19 cellular contexts compared by ENCODE assay signal in genomic region chr2:138548796-138549195, GRCh38. TPM values are rescaled to one million over a fixed set of nuclear protein-coding genes. Genes with fewer than 3 reads are reported as not detected.
A peak's percentile ranks its signal among the peaks of the same experiment; 100 is the strongest.
DNase-seq lines count a peak whose midpoint lies in the region; ATAC-seq, FAIRE-seq and TF ChIP-seq lines count a peak whose summit lies in the region.
"Had no signal": no experiment of that assay in that cellular context is flagged by ENCODE, and none has a peak within 500 bp of the region (broad histone marks: within the 10 kb centered on the region; RNA-seq: fewer than 3 reads in every experiment).

No MANE protein-coding gene starts in this region.

- no peaks in the 10 kb centered on the region for H3K9me2 ChIP-seq in SK-N-SH

- H3K79me2 ChIP-seq in SK-N-SH (ENCODE audit: insufficient read depth) = peaks cover 22% of the 10 kb centered on the region

- DNase-seq in GM12892 (ENCODE audit: insufficient read length) (no peak), globus pallidus (ENCODE audit: low spot score) (peak; percentile 42), pons (ENCODE audit: low spot score) (peak; percentile 79), SK-N-SH (no peak), NCI-H82 treated with DMSO at 0.1 percent for 48 hours (lab: John Stamatoyannopoulos, UW; ENCODE audit: unreplicated experiment) (no peak)
- DNase-seq: ACHN; CD4-positive, alpha-beta memory T cell; DMS153; DMS79; GDM1; HFFc6; IMR-90 had no signal

- peaks cover 0 to 5% of the 10 kb centered on the region in 2 experiments; a peak in 2 of 4 replicates for H3K4me1 ChIP-seq in SK-N-SH (ENCODE audit: control insufficient read depth in 1 of 2, insufficient read depth in 2 of 2, low read depth in 1 of 2, low read length in 1 of 2)
- H3K4me1 ChIP-seq: BLaER1 had no signal

- TF ChIP-seq POLR2A in GM12892 (IDR thresholded peaks at IDR 0.05; ENCODE audit: low read depth, low read length) = no peak

- TF ChIP-seq EP300 in SK-N-SH (IDR thresholded peaks at IDR 0.05; ENCODE audit: borderline replicate concordance in 1 of 2, low read depth in 1 of 2, low read length in 1 of 2) = no peak

- no peak overlapping the region; a peak in 1 of 4 replicates for H3K27ac ChIP-seq in SK-N-SH (ENCODE audit: low read depth in 2 of 2, low read length in 1 of 2)
- H3K27ac ChIP-seq: BLaER1, HL-60 had no signal

- no peak overlapping the region for H3K9ac ChIP-seq in SK-N-SH
- H3K9ac ChIP-seq: BLaER1 had no signal

- CTCF ChIA-PET in SK-N-SH (lab: Yijun Ruan, JAX) = no interaction called here

- no peak for ATAC-seq in GM19351 (IDR thresholded peaks at IDR 0.05; ENCODE audit: unreplicated experiment)
- ATAC-seq: GM23338, HCT116 had no signal

- TF ChIP-seq CTCF in SK-N-SH (IDR thresholded peaks at IDR 0.05) = no peak

- no peak overlapping the region for H3K4me2 ChIP-seq in SK-N-SH
- H3K4me2 ChIP-seq: BLaER1, GM23338 had no signal

- POLR2A ChIA-PET in SK-N-SH (lab: Yijun Ruan, JAX) = no interaction called here

- peaks cover 16 to 22% of the 10 kb centered on the region in 2 experiments for H3K36me3 ChIP-seq in SK-N-SH (replicated peaks in 1 of 2; ENCODE audit: control insufficient read depth in 1 of 2, insufficient read depth in 2 of 2, low read length in 1 of 2)

- H3K9me3 ChIP-seq in SK-N-SH = no peaks in the 10 kb centered on the region

- H3K27me3 ChIP-seq in SK-N-SH (ENCODE audit: insufficient read depth) = no peaks in the 10 kb centered on the region
- H3K27me3 ChIP-seq: BLaER1 had no signal

- TF ChIP-seq RAD21 in SK-N-SH (IDR thresholded peaks at IDR 0.05; ENCODE audit: low read length) = no peak

- H3K4me3 ChIP-seq in SK-N-SH (ENCODE audit: low read depth in 2 of 2, low read length in 1 of 2) = no peak overlapping the region
- H3K4me3 ChIP-seq: BLaER1, GM23338, K562 had no signal

- H3F3A ChIP-seq in SK-N-SH (replicated peaks; ENCODE audit: insufficient read depth) = no peaks in the 10 kb centered on the region

- H4K20me1 ChIP-seq in SK-N-SH (ENCODE audit: insufficient read depth) = 0 out of 2 replicates have a peak, but pooled peaks cover 4% of the 10 kb centered on the region

- FAIRE-seq in GM12892 (lab: Jason Lieb, UNC) = peak; percentile 79
- FAIRE-seq: H54 had no signal

- H2AFZ ChIP-seq in SK-N-SH (ENCODE audit: low read depth) = no peak overlapping the region
- H2AFZ ChIP-seq: GM23338 had no signal

TF ChIP-seq in SK-N-SH, 30 proteins besides CTCF, POLR2A, EP300 and RAD21:
- no peak for TF ChIP-seq JUND (IDR thresholded peaks at IDR 0.05)
- no peak for TF ChIP-seq REST (IDR thresholded peaks at IDR 0.05; ENCODE audit: low read depth, low read length)
- TF ChIP-seq YY1 (IDR thresholded peaks at IDR 0.05; ENCODE audit: low read depth) = no peak
- no peak for TF ChIP-seq MEF2A (IDR thresholded peaks at IDR 0.05; ENCODE audit: borderline replicate concordance, low read depth)
- no peak for TF ChIP-seq SMC3 (IDR thresholded peaks at IDR 0.05; ENCODE audit: low read depth, low read length)
- TF ChIP-seq ELF1 (IDR thresholded peaks at IDR 0.05) = no peak
- no peak for TF ChIP-seq RXRA (IDR thresholded peaks at IDR 0.05; ENCODE audit: borderline replicate concordance, low read depth)
- TF ChIP-seq TCF12 (IDR thresholded peaks at IDR 0.05) = no peak
- no peak for TF ChIP-seq FOSL2 (IDR thresholded peaks at IDR 0.05; ENCODE audit: borderline replicate concordance, low read depth)
- TF ChIP-seq RFX5 (IDR thresholded peaks at IDR 0.05; ENCODE audit: low read length) = no peak
- no peak for TF ChIP-seq GABPA (IDR thresholded peaks at IDR 0.05; ENCODE audit: low read depth)
- no peak for TF ChIP-seq GATA2 (CRISPR knock-in tag; IDR thresholded peaks at IDR 0.05)

RNA-seq across cellular contexts. Expression of gene SPOPL, which starts 47.2 kb away (rescaled TPM):
- 11.1 TPM for polyA plus RNA-seq in GM12892 (2012; ENCODE audit: missing spikeins)
- 4.5 and 5.6 TPM in 2 replicates for polyA plus RNA-seq in SK-N-SH (2012; rRNA removed)
- polyA plus RNA-seq in SK-N-SH (2012; cell fraction: cytosol; rRNA removed) = 7.0 and 7.8 TPM in 2 replicates
- polyA plus RNA-seq in SK-N-SH (2012; cell fraction: nucleus; rRNA removed) = 3.2 and 6.0 TPM in 2 replicates

Comparison
In these comparisons a context has a peak if more than half of its experiments do, and no peak if none do; other contexts are left out.
1. DNase-seq: peak in globus pallidus (single experiment) and pons (single experiment); none in GM12892 (single experiment), SK-N-SH (single experiment) and NCI-H82 treated with DMSO at 0.1 percent for 48 hours (single experiment).